In genomic region chr2:121501554-121501953, GRCh38 we compare ENCODE assay signal across 27 cellular contexts. TPM values are rescaled to one million over a fixed set of nuclear protein-coding genes. Genes with fewer than 3 reads are reported as not detected.
DNase-seq lines count a peak whose midpoint lies in the region; ATAC-seq and TF ChIP-seq lines count a peak whose summit lies in the region.
"Had no signal": no experiment of that assay in that cellular context is flagged by ENCODE, and none has a peak within 500 bp of the region (broad histone marks: within the 10 kb centered on the region; RNA-seq: fewer than 3 reads in every experiment).

No MANE protein-coding gene starts in this region.

- H3K4me3 Mint-ChIP-seq in effector memory CD8-positive, alpha-beta T cell: no peak overlapping the region
- no peak overlapping the region for H3K4me3 Mint-ChIP-seq in natural killer cell treated with Interleukin-12 subunit alpha and Interleukin-12 subunit beta and Interleukin-15 and Interleukin-18, amount 100 ng/mL, for 72 hours
- H3K4me3 Mint-ChIP-seq: activated CD4-positive, alpha-beta memory T cell treated with anti-CD3 and anti-CD28 coated beads for 36 hours; activated naive CD8-positive, alpha-beta T cell; memory B cell; T-cell had no signal

- H3K9me3 Mint-ChIP-seq in effector memory CD8-positive, alpha-beta T cell: peaks cover 0 to 2% of the 10 kb centered on the region in 2 donors
- H3K9me3 Mint-ChIP-seq in natural killer cell treated with Interleukin-12 subunit alpha and Interleukin-12 subunit beta and Interleukin-15 and Interleukin-18, amount 100 ng/mL, for 72 hours: peaks cover 4% of the 10 kb centered on the region

- peak overlapping the region; percentile 1 for H3K27ac ChIP-seq in A673 (ENCODE audit: low read depth, low read length, poor library complexity, severe bottlenecking)
- peak overlapping the region; percentile 100 for H3K27ac ChIP-seq in RWPE2 (ENCODE audit: poor library complexity, severe bottlenecking)
- H3K27ac ChIP-seq in right lobe of liver: no peak overlapping the region
- H3K27ac ChIP-seq: coronary artery, testis had no signal

- H3K4me1 Mint-ChIP-seq in effector memory CD8-positive, alpha-beta T cell (ENCODE audit: low read depth in 2 of 2): peaks cover 18 to 44% of the 10 kb centered on the region in 2 donors
- peaks cover 45% of the 10 kb centered on the region in 2 donors for H3K4me1 Mint-ChIP-seq in natural killer cell treated with Interleukin-12 subunit alpha and Interleukin-12 subunit beta and Interleukin-15 and Interleukin-18, amount 100 ng/mL, for 72 hours (ENCODE audit: low read depth in 2 of 2)

- peaks cover 31% of the 10 kb centered on the region for H3K4me1 ChIP-seq in A673 (ENCODE audit: insufficient read depth, low read length, poor library complexity, severe bottlenecking)
- H3K4me1 ChIP-seq in RWPE2 (ENCODE audit: insufficient read depth, poor library complexity, severe bottlenecking): peaks cover 70% of the 10 kb centered on the region
- H3K4me1 ChIP-seq in right lobe of liver: no peaks in the 10 kb centered on the region
- H3K4me1 ChIP-seq: testis had no signal

- ATAC-seq in RWPE2 (ENCODE audit: low read depth) (peak; percentile 64), right lobe of liver (no peak)
- ATAC-seq in effector memory CD8-positive, alpha-beta T cell (replicated peaks): no peak
- ATAC-seq in natural killer cell treated with Interleukin-12 subunit alpha and Interleukin-12 subunit beta and Interleukin-15 and Interleukin-18, amount 100 ng/mL, for 72 hours: no peak
- ATAC-seq: activated CD4-positive, CD25-positive, alpha-beta regulatory T cell treated with anti-CD3 and anti-CD28 coated beads, Interleukin-2, amount 50 U/mL, for 24 hours; T-cell had no signal

- H3K36me3 Mint-ChIP-seq in effector memory CD8-positive, alpha-beta T cell (ENCODE audit: insufficient read depth): peaks cover 25% of the 10 kb centered on the region
- peaks cover 22% of the 10 kb centered on the region for H3K36me3 Mint-ChIP-seq in natural killer cell treated with Interleukin-12 subunit alpha and Interleukin-12 subunit beta and Interleukin-15 and Interleukin-18, amount 100 ng/mL, for 72 hours

- DNase-seq in A673 (ENCODE audit: low spot score) (no peak), RWPE2 (ENCODE audit: low spot score) (no peak), right lobe of liver (no peak), DMS 273 (lab: John Stamatoyannopoulos, UW; ENCODE audit: unreplicated experiment) (no peak), epidermal melanocyte (ENCODE audit: insufficient read length, low spot score) (no peak), NCI-H446 treated with DMSO at 0.1 percent for 48 hours (lab: John Stamatoyannopoulos, UW) (no peak)
- no peak for DNase-seq in effector memory CD8-positive, alpha-beta T cell
- DNase-seq in natural killer cell treated with Interleukin-12 subunit alpha and Interleukin-12 subunit beta and Interleukin-15 and Interleukin-18, amount 100 ng/mL, for 72 hours (ENCODE audit: low spot score): no peak
- DNase-seq: ACHN; activated CD4-positive, alpha-beta memory T cell treated with anti-CD3 and anti-CD28 coated beads for 36 hours; activated CD8-positive, alpha-beta memory T cell treated with anti-CD3 and anti-CD28 coated beads, Interleukin-2, amount 50 U/mL, for 48 hours; DMS79; NCI-H146; NCI-H2171 treated with DMSO at 0.1 percent for 48 hours; NCI-H526 treated with DMSO at 0.1 percent for 48 hours; SHP77; stimulated activated CD4-positive, alpha-beta T cell treated with anti-CD3 and anti-CD28 coated beads, Interleukin-4, amount 100 ng/mL, for 1 hour; stimulated activated naive CD4-positive, alpha-beta T cell treated with Interleukin-2 at 50 U/mL for 16 hours; T-cell; testis had no signal

- H3K27me3 Mint-ChIP-seq in effector memory CD8-positive, alpha-beta T cell: no peaks in the 10 kb centered on the region
- no peaks in the 10 kb centered on the region for H3K27me3 Mint-ChIP-seq in natural killer cell treated with Interleukin-12 subunit alpha and Interleukin-12 subunit beta and Interleukin-15 and Interleukin-18, amount 100 ng/mL, for 72 hours
- H3K27me3 Mint-ChIP-seq: activated CD4-positive, alpha-beta memory T cell treated with anti-CD3 and anti-CD28 coated beads for 36 hours; activated naive CD8-positive, alpha-beta T cell; memory B cell; T-cell had no signal

- TF ChIP-seq CTCF in A673 (conservative IDR thresholded peaks at IDR 0.05; ENCODE audit: low read depth, low read length) (no peak), RWPE2 (IDR thresholded peaks at IDR 0.05; ENCODE audit: poor library complexity, severe bottlenecking) (no peak), right lobe of liver (IDR thresholded peaks at IDR 0.05) (no peak)

- WGBS in right lobe of liver (ENCODE audit: insufficient coverage, low coverage, low lambda C conversion rate, missing lambda C conversion rate): 97% methylated on average over 2 of the region's 2 CpGs

- POLR2A ChIA-PET in A673 (lab: Charles Lee; ENCODE audit: low non-redundant PET): no interaction called here

- CTCF ChIA-PET in A673 (lab: Charles Lee): no interaction called here

- no peak for TF ChIP-seq POLR2A in right lobe of liver (IDR thresholded peaks at IDR 0.05)

- H3K4me3 ChIP-seq in A673 (ENCODE audit: low read depth, low read length, poor library complexity, severe bottlenecking): no peak overlapping the region
- no peak overlapping the region for H3K4me3 ChIP-seq in RWPE2 (ENCODE audit: severe bottlenecking)
- H3K4me3 ChIP-seq in right lobe of liver: no peak overlapping the region
- H3K4me3 ChIP-seq: coronary artery, testis, vagina had no signal

- H3K27me3 ChIP-seq in A673 (replicated peaks; ENCODE audit: insufficient read depth, low read depth, low read length, poor library complexity) (no peaks in the 10 kb centered on the region), RWPE2 (ENCODE audit: insufficient read depth, poor library complexity, severe bottlenecking) (no peaks in the 10 kb centered on the region), right lobe of liver (no peaks in the 10 kb centered on the region)
- H3K27me3 ChIP-seq: testis, vagina had no signal

- intact Hi-C loops in A673 (cut with micrococcal nuclease; ENCODE audit: unreplicated experiment) (no loop called here), right lobe of liver (cut with DNase I) (no loop called here)

- H3K36me3 ChIP-seq in A673 (ENCODE audit: insufficient read depth, low read length, poor library complexity, severe bottlenecking) (peaks cover 22% of the 10 kb centered on the region), RWPE2 (ENCODE audit: low read depth) (peaks cover 46% of the 10 kb centered on the region), right lobe of liver (peaks cover 0 to 24% (median 6%) of the 10 kb centered on the region in 4 donors)

- H3K27ac Mint-ChIP-seq in effector memory CD8-positive, alpha-beta T cell: peak overlapping the region; percentile 42 to 84
- H3K27ac Mint-ChIP-seq in natural killer cell treated with Interleukin-12 subunit alpha and Interleukin-12 subunit beta and Interleukin-15 and Interleukin-18, amount 100 ng/mL, for 72 hours: peak overlapping the region; percentile 1 to 85
- H3K27ac Mint-ChIP-seq: activated naive CD8-positive, alpha-beta T cell; memory B cell; T-cell had no signal

- H3K9me3 ChIP-seq in A673 (ENCODE audit: low read depth, low read length, poor library complexity, severe bottlenecking) (peaks cover 6% of the 10 kb centered on the region), RWPE2 (ENCODE audit: severe bottlenecking) (no peaks in the 10 kb centered on the region), right lobe of liver (peaks cover 0 to 4% (median 0%) of the 10 kb centered on the region in 4 donors)
- H3K9me3 ChIP-seq: testis, vagina had no signal

- no TSS peak for BruUV-seq in A673 (replicated peaks; lab: Mats Ljungman, UMichigan)

RNA-seq across cellular contexts. Expression of gene RNU4ATAC, which starts 29.1 kb away (rescaled TPM):
- not detected in 2 replicates for total RNA-seq in A673 (2021)
- total RNA-seq in natural killer cell treated with Interleukin-12 subunit alpha and Interleukin-12 subunit beta and Interleukin-15 and Interleukin-18, amount 100 ng/mL, for 72 hours: not detected
- not detected for total RNA-seq in right lobe of liver
- total RNA-seq: activated CD4-positive, alpha-beta memory T cell treated with anti-CD3 and anti-CD28 coated beads for 36 hours; activated T-helper 2 cell treated with anti-CD3 and anti-CD28 coated beads, Interferon-gamma antibody, Interleukin-2, Interleukin-4, amounts not matched to agents 10 μg/mL and 5 μg/mL and 100 μg/mL, durations not matched to agents 14 hours and 24 hours and 36 hours; H1; T-cell; testis; vagina had no signal

Comparison
In these comparisons a context has a peak if more than half of its experiments do, and no peak if none do; other contexts are left out.
1. H3K27ac ChIP-seq: peak in A673 (single experiment) and RWPE2 (single experiment); none in right lobe of liver (0 of 3).